6 cellular contexts compared by ENCODE assay signal in the genomic region with DNA sequence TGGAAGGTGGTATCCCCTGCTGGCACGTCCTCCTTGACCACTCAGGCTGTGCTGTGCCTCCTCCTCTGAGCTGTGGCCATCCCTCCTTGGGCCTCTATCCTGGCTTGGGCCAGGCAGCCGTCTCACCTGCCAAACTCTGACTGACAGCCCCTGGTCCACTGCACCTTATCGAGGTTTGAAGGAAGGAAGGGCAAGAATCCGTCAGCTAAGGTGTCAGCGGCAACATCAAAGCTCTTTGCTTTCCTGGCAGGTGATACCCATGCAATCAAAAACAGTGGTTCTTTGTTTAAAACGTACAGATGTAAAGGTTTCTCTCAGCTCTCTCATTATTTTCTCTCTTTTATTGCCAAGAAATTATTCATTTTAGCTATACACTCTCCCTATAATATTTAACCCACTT.
"Had no signal": no experiment of that assay in that cellular context is flagged by ENCODE, and none has a peak within 500 bp of the region (broad histone marks: within the 10 kb centered on the region; RNA-seq: fewer than 3 reads in every experiment).

No MANE protein-coding gene starts in this region.

- H3K27ac Mint-ChIP-seq: GM23338, H9 had no signal

- H3K4me3 ChIP-seq: GM23338, K562 had no signal

- DNase-seq: H9, HCEC 1CT, IMR-90, KG1 had no signal

- H2AFZ ChIP-seq: GM23338 had no signal

- H3K4me3 Mint-ChIP-seq: GM23338, H9 had no signal

- H3K4me1 Mint-ChIP-seq: GM23338, H9 had no signal

- H3K4me2 ChIP-seq: GM23338 had no signal

- ATAC-seq: GM23338, K562 had no signal

- H3K9me3 Mint-ChIP-seq: GM23338, H9 had no signal
